11 cellular contexts compared by ENCODE assay signal in the genomic region with DNA sequence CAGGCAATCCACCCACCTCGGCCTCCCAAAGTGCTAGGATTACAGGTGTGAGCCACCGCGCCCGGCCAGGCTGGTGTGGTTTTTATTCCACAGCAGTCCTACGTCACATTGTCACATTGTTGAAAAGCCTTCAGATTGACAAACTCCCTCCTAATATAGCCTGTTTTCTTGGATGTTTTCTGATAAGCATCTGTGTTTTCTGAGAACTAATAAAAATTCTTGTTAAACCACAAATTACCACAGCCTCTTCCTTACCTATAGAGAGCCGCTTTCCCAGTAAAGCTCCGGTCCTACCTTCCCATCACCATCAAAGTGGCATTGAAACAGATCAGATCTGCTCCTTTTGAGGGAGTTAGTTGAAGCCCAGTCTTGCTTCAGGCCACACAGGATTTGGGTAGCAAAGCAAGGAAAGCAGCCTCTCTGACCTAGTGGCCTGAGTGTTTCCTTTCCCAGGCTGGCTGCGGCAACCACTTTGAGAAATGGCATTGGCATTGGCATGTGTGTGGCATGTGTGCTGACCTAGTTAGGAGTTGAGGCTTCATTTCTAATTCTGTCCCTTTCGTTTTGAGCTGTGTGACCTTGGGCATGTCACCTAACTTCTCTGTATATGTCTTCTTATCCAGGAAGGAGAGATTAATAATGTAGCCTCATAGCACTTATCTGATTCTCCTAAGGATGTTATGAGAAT. TPM values are rescaled to one million over a fixed set of nuclear protein-coding genes. Genes with fewer than 3 reads are reported as not detected.
DNase-seq lines count a peak whose midpoint lies in the region; ATAC-seq, FAIRE-seq and TF ChIP-seq lines count a peak whose summit lies in the region.
"Had no signal": no experiment of that assay in that cellular context is flagged by ENCODE, and none has a peak within 500 bp of the region (broad histone marks: within the 10 kb centered on the region; RNA-seq: fewer than 3 reads in every experiment).

No MANE protein-coding gene starts in this region.

- peaks cover 23% of the 10 kb centered on the region; the same call in 1 of the 2 replicates for H3K79me2 ChIP-seq in SU-DHL-6 (ENCODE audit: insufficient read depth, low read length)

- DNase-seq in GM18507 (ENCODE audit: extremely low spot score, insufficient read length, low read depth) (no peak), islet precursor cell (peak; percentile 90), spleen (no peak), RKO (ENCODE audit: low spot score) (no peak), NCI-H128 (lab: John Stamatoyannopoulos, UW; ENCODE audit: unreplicated experiment) (no peak), NCI-H2029 treated with DMSO at 0.1 percent for 48 hours (lab: John Stamatoyannopoulos, UW) (no peak)
- DNase-seq: NCI-H2081 treated with DMSO at 0.1 percent for 48 hours; stimulated activated CD4-positive, alpha-beta T cell treated with anti-CD3 and anti-CD28 coated beads, Interleukin-15, amount 100 ng/mL, for 24 hours had no signal

- H3K4me1 ChIP-seq in spleen, result peaks cover 21 to 92% (median 66%) of the 10 kb centered on the region in 6 donors

- peaks cover 50% of the 10 kb centered on the region for H3F3A ChIP-seq in SU-DHL-6 (ENCODE audit: insufficient read depth)

- no peaks in the 10 kb centered on the region for H3K9me3 ChIP-seq in SU-DHL-6 (ENCODE audit: insufficient read depth, low read length)
- no peaks in the 10 kb centered on the region for H3K9me3 ChIP-seq in spleen

- no peaks in the 10 kb centered on the region for H4K20me1 ChIP-seq in SU-DHL-6 (ENCODE audit: low read depth, low read length)

- H3K9ac ChIP-seq in SU-DHL-6 (ENCODE audit: low read length), result peak overlapping the region; percentile 57; the same call in 1 of the 2 replicates

- no peak overlapping the region for H2AFZ ChIP-seq in SU-DHL-6 (ENCODE audit: low read depth, low read length, severe bottlenecking)

- peak; percentile 39 for FAIRE-seq in GM18507 (lab: Jason Lieb, UNC)
- FAIRE-seq: G401.6 had no signal

- H3K27me3 ChIP-seq in SU-DHL-6 (ENCODE audit: low read length), result no peaks in the 10 kb centered on the region
- H3K27me3 ChIP-seq in spleen (replicated peaks in 1 of 7), result no peaks in the 10 kb centered on the region

- H3K27ac ChIP-seq in SU-DHL-6 (ENCODE audit: low read depth, low read length), result peak overlapping the region; percentile 97
- peak overlapping the region; percentile 82 to 91 (median 84) for H3K27ac ChIP-seq in spleen

- TF ChIP-seq CTCF in SU-DHL-6 (IDR thresholded peaks at IDR 0.05; ENCODE audit: insufficient read depth, low read length, poor library complexity, severe bottlenecking) (no peak), spleen (IDR thresholded peaks at IDR 0.05 in 8 of 11, conservative IDR thresholded peaks at IDR 0.05 in 3 of 11) (no peak)

- no peaks in the 10 kb centered on the region for H3K9me2 ChIP-seq in SU-DHL-6 (replicated peaks; ENCODE audit: insufficient read depth, low read length)

- intact Hi-C loops in spleen (cut with DNase I; ENCODE audit: low total_unique reads), result no loop called here

- H3K4me3 ChIP-seq in SU-DHL-6 (ENCODE audit: insufficient read depth, low read length, poor library complexity, severe bottlenecking), result no peak overlapping the region
- H3K4me3 ChIP-seq in spleen, result peak overlapping the region in 2 of 8 donors; percentile 1 to 64

- peak overlapping the region; percentile 74 for H3K4me2 ChIP-seq in SU-DHL-6 (ENCODE audit: low read depth, low read length, poor library complexity, severe bottlenecking)

- TF ChIP-seq POLR2A in spleen (IDR thresholded peaks at IDR 0.05), result no peak

- H3K36me3 ChIP-seq in SU-DHL-6 (ENCODE audit: low read length) (no peaks in the 10 kb centered on the region), spleen (no peaks in the 10 kb centered on the region)

- 72 to 84% (median 74%) methylated on average over 8 to 9 of the region's 9 CpGs for WGBS in spleen, 5 donors

- ATAC-seq in GM19467 (IDR thresholded peaks at IDR 0.05; ENCODE audit: unreplicated experiment), result no peak

RNA-seq across cellular contexts. Expression of a gene that starts 1.7 kb away (rescaled TPM):
- total RNA-seq in spleen, result 10 to 100 TPM; 37.5 to 82.6 (median 47.6) TPM
- 10 to 100 TPM; 64.6 to 82.1 (median 74.9) TPM for polyA plus RNA-seq in spleen

RNA-seq across cellular contexts. Expression of a gene that starts 58.9 kb away (rescaled TPM):
- total RNA-seq in spleen, result 100 to 1,000 TPM in 2 of 7 donors, 10 to 100 TPM in 5; 73.2 to 117 (median 90.3) TPM
- polyA plus RNA-seq in spleen, result 10 to 100 TPM; 14.5 to 23.9 (median 20.8) TPM
